17 cellular contexts compared by ENCODE assay signal in genomic region chr6:10416516-10416862, GRCh38. TPM values are rescaled to one million over a fixed set of nuclear protein-coding genes. Genes with fewer than 3 reads are reported as not detected.
A peak's percentile ranks its signal among the peaks of the same experiment; 100 is the strongest.
DNase-seq lines count a peak whose midpoint lies in the region; ATAC-seq and TF ChIP-seq lines count a peak whose summit lies in the region.
"Had no signal": no experiment of that assay in that cellular context is flagged by ENCODE, and none has a peak within 500 bp of the region (broad histone marks: within the 10 kb centered on the region; RNA-seq: fewer than 3 reads in every experiment).

No MANE protein-coding gene starts in this region.

- H3K36me3 ChIP-seq in PC-3 (ENCODE audit: low read depth, low read length) (peaks cover 4% of the 10 kb centered on the region; the same call in 1 of the 2 replicates), neural progenitor cell (no peaks in the 10 kb centered on the region)
- H3K36me3 ChIP-seq: upper lobe of right lung had no signal

- no peak overlapping the region for H3K27ac Mint-ChIP-seq in CD4-positive, alpha-beta T cell
- no peak overlapping the region for H3K27ac Mint-ChIP-seq in neural progenitor cell

- ATAC-seq in CD4-positive, alpha-beta T cell (ENCODE audit: poor library complexity) = no peak
- ATAC-seq in PC-3 (no peak), foreskin keratinocyte (no peak), HG03097 (IDR thresholded peaks at IDR 0.05; ENCODE audit: low FRiP score, unreplicated experiment) (no peak), GM19467 (IDR thresholded peaks at IDR 0.05; ENCODE audit: unreplicated experiment) (no peak), GM18519 (IDR thresholded peaks at IDR 0.05; ENCODE audit: low FRiP score, unreplicated experiment) (no peak)
- ATAC-seq: activated CD4-positive, CD25-positive, alpha-beta regulatory T cell treated with anti-CD3 and anti-CD28 coated beads, Interleukin-2, amount 50 U/mL, for 24 hours; HCT116; upper lobe of right lung had no signal

- CTCF ChIA-PET in CD4-positive, alpha-beta T cell (lab: Charles Lee) = no interaction called here
- CTCF ChIA-PET in PC-3 (lab: Charles Lee) = no interaction called here

- POLR2A ChIA-PET in CD4-positive, alpha-beta T cell (lab: Charles Lee) = interaction anchor here (0.9 kb wide), 1 partner anchor 12 kb away, joined by 3 read pairs; no protein-coding TSS in a partner anchor
- POLR2A ChIA-PET in PC-3 (lab: Charles Lee; ENCODE audit: unreplicated experiment) = no interaction called here

- H3K9me3 Mint-ChIP-seq in CD4-positive, alpha-beta T cell = peaks cover 2% of the 10 kb centered on the region
- H3K9me3 Mint-ChIP-seq in neural progenitor cell = no peaks in the 10 kb centered on the region

- H3K4me3 ChIP-seq in PC-3 (ENCODE audit: low read length) (peak overlapping the region; percentile 91; the same call in 1 of the 2 replicates), neural progenitor cell (peak overlapping the region; percentile 43)
- H3K4me3 ChIP-seq: lung had no signal

- peaks cover 69% of the 10 kb centered on the region for H3K79me2 ChIP-seq in PC-3 (ENCODE audit: low read length)
- H3K79me2 ChIP-seq in neural progenitor cell (ENCODE audit: low read depth) = no peaks in the 10 kb centered on the region

- H3K27me3 ChIP-seq in CD4-positive, alpha-beta T cell (ENCODE audit: control insufficient read depth, insufficient read depth, low read length) = peaks cover 90% of the 10 kb centered on the region
- H3K27me3 ChIP-seq in PC-3 (ENCODE audit: low read length) (no peaks in the 10 kb centered on the region), foreskin keratinocyte (no peaks in the 10 kb centered on the region), neural progenitor cell (peaks cover 100% of the 10 kb centered on the region)

- H3K27me3 Mint-ChIP-seq in CD4-positive, alpha-beta T cell = peaks cover 95% of the 10 kb centered on the region
- H3K27me3 Mint-ChIP-seq in neural progenitor cell (ENCODE audit: insufficient read depth, low read depth) = peaks cover 86% of the 10 kb centered on the region

- H3F3A ChIP-seq in PC-3 (ENCODE audit: low read length, unreplicated experiment) (no peaks in the 10 kb centered on the region), neural progenitor cell (ENCODE audit: low read depth) (peaks cover 51% of the 10 kb centered on the region)

- peak overlapping the region; percentile 59 for H3K4me3 Mint-ChIP-seq in CD4-positive, alpha-beta T cell
- H3K4me3 Mint-ChIP-seq in neural progenitor cell = peak overlapping the region; percentile 66

- no peaks in the 10 kb centered on the region for H3K9me2 ChIP-seq in PC-3 (replicated peaks; ENCODE audit: low read length)

- H3K4me2 ChIP-seq in PC-3 (ENCODE audit: low read length) = peak overlapping the region; percentile 99
- peak overlapping the region; percentile 91 for H3K4me2 ChIP-seq in neural progenitor cell

- no peak for TF ChIP-seq CTCF in CD4-positive, alpha-beta T cell (IDR thresholded peaks at IDR 0.05)
- TF ChIP-seq CTCF in PC-3 (conservative IDR thresholded peaks at IDR 0.05; ENCODE audit: low read depth, low read length) (no peak), foreskin keratinocyte (conservative IDR thresholded peaks at IDR 0.05) (no peak), neural progenitor cell (IDR thresholded peaks at IDR 0.05) (no peak)

- H2AFZ ChIP-seq in PC-3 (ENCODE audit: low read length) (no peak overlapping the region), neural progenitor cell (replicated peaks) (peak overlapping the region; percentile 78)

- H3K9ac ChIP-seq in PC-3 (ENCODE audit: low read length) (no peak overlapping the region), neural progenitor cell (no peak overlapping the region)

- H3K4me1 Mint-ChIP-seq in CD4-positive, alpha-beta T cell (ENCODE audit: low read depth) = peaks cover 42% of the 10 kb centered on the region
- H3K4me1 Mint-ChIP-seq in neural progenitor cell = peaks cover 57% of the 10 kb centered on the region

- no TSS peak for BruUV-seq in PC-3 (replicated peaks; lab: Mats Ljungman, UMichigan)

- intact Hi-C loops in CD4-positive, alpha-beta T cell (cut with DNase I, micrococcal nuclease) = loop anchor here in 1 of 2 experiments (1.0 kb wide), 1 partner anchor 17 kb away; no protein-coding TSS in a partner anchor
- intact Hi-C loops in PC-3 (cut with micrococcal nuclease) = no loop called here

- H4K20me1 ChIP-seq in PC-3 (ENCODE audit: low read length) (no peaks in the 10 kb centered on the region), neural progenitor cell (ENCODE audit: low read depth) (peaks cover 81% of the 10 kb centered on the region)

- no peak for DNase-seq in CD4-positive, alpha-beta T cell
- DNase-seq in PC-3 (no peak), foreskin keratinocyte (peak in 1 of 2 donors; percentile 63), neural progenitor cell (ENCODE audit: low spot score) (no peak), NCI-H1105 (lab: John Stamatoyannopoulos, UW) (no peak)
- DNase-seq: activated naive CD4-positive, alpha-beta T cell treated with anti-CD3 and anti-CD28 coated beads, Interleukin-2, amount 50 U/mL, for 16 hours; effector CD4-positive, alpha-beta T cell; hypothalamus; occipital lobe; stimulated activated CD4-positive, alpha-beta T cell treated with anti-CD3 and anti-CD28 coated beads, Interleukin-4, amount 100 ng/mL, for 4 hours; upper lobe of right lung had no signal

- H3K36me3 Mint-ChIP-seq in CD4-positive, alpha-beta T cell (ENCODE audit: low read depth) = peaks cover 20% of the 10 kb centered on the region
- no peaks in the 10 kb centered on the region for H3K36me3 Mint-ChIP-seq in neural progenitor cell

- H3K27ac ChIP-seq in CD4-positive, alpha-beta T cell (ENCODE audit: low read depth, low read length) = no peak overlapping the region
- H3K27ac ChIP-seq in PC-3 (ENCODE audit: low read length) (no peak overlapping the region), foreskin keratinocyte (peak overlapping the region; percentile 99), neural progenitor cell (no peak overlapping the region)
- H3K27ac ChIP-seq: upper lobe of right lung had no signal

- peaks cover 39% of the 10 kb centered on the region for H3K4me1 ChIP-seq in PC-3 (ENCODE audit: insufficient read depth, low read length)
- H3K4me1 ChIP-seq in foreskin keratinocyte = peaks cover 5% of the 10 kb centered on the region
- peaks cover 58% of the 10 kb centered on the region for H3K4me1 ChIP-seq in neural progenitor cell

- peaks cover 25% of the 10 kb centered on the region for H3K9me3 ChIP-seq in CD4-positive, alpha-beta T cell (ENCODE audit: control insufficient read depth, low read length)
- H3K9me3 ChIP-seq in PC-3 (ENCODE audit: low read length) (no peaks in the 10 kb centered on the region), neural progenitor cell (ENCODE audit: low read depth) (no peaks in the 10 kb centered on the region)
- H3K9me3 ChIP-seq: upper lobe of right lung had no signal

RNA-seq across cellular contexts. Expression of gene TFAP2A, which starts 1.6 kb away (rescaled TPM):
- total RNA-seq in CD4-positive, alpha-beta T cell = under 1 TPM in 1 of 2 experiments, not detected in 1; 0.16 TPM
- total RNA-seq in PC-3 (2014; rRNA removed) = 29.4 and 35.5 TPM in 2 replicates
- total RNA-seq in foreskin keratinocyte = 35.2 and 37.0 TPM in 2 replicates
- polyA plus RNA-seq in foreskin keratinocyte = 26.0 and 30.9 TPM in 2 replicates
- total RNA-seq in neural progenitor cell (ENCODE audit: low replicate concordance) = 0.39 and 0.65 TPM in 2 replicates
- total RNA-seq: occipital lobe had no signal

Comparison
In these comparisons a context has a peak if more than half of its experiments do, and no peak if none do; other contexts are left out.
1. RNA of gene TFAP2A, which starts 1.6 kb away (total RNA-seq): 35.2 to 37.0 TPM in foreskin keratinocyte and 29.4 to 35.5 TPM in PC-3; 0.39 to 0.65 TPM in neural progenitor cell and 0.16 TPM in CD4-positive, alpha-beta T cell; every median in the first group is over 10 times any median in the second.